27 cellular contexts compared by ENCODE assay signal in the genomic region with DNA sequence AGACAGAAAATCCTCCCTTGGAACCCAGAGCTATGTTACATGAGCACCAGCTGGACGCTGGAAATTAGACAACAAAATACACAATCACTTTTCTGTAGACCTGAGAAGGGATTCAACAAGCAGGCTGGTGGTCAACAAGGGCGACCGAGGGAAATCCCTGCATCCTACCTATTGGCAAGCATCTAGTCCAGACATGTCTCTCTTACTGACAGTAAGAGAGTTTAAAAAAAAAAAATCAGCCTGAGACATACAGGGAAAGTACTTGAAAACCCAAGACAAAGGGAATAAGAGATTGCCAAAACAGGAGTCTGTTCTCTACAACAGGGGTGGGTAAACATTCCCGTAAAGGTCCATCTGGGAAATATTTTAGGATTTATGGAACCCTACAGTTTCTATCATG.
"Had no signal": no experiment of that assay in that cellular context is flagged by ENCODE, and none has a peak within 500 bp of the region (broad histone marks: within the 10 kb centered on the region; RNA-seq: fewer than 3 reads in every experiment).

No MANE protein-coding gene starts in this region.

- H3K27me3 ChIP-seq: gastrocnemius medialis, sigmoid colon, thyroid gland, upper lobe of right lung had no signal

- H3K4me1 ChIP-seq: gastrocnemius medialis, parathyroid adenoma, psoas muscle, sigmoid colon, upper lobe of right lung had no signal

- H2AFZ ChIP-seq: parathyroid adenoma had no signal

- H3K36me3 Mint-ChIP-seq: activated naive CD4-positive, alpha-beta T cell treated with anti-CD3 and anti-CD28 coated beads, Interleukin-2, amount 50 U/mL, for 72 hours; naive thymus-derived CD8-positive, alpha-beta T cell; stimulated activated memory B cell treated with anti-CD40 and anti-IgM and Interleukin-4, amounts not matched to agents 10 μg/mL and 1 μg/mL and 100 μg/mL, for 72 hours had no signal

- H3K4me3 ChIP-seq: gastrocnemius medialis, psoas muscle, sigmoid colon, thyroid gland, upper lobe of right lung had no signal

- H3K9me3 Mint-ChIP-seq: activated B cell treated with CpG ODN at 0.5 μM for 24 hours; neural crest cell; stimulated activated naive CD8-positive, alpha-beta T cell treated with anti-CD3 and anti-CD28 coated beads, Interleukin-15, amount 100 ng/mL, for 72 hours had no signal

- H3K36me3 ChIP-seq: gastrocnemius medialis, sigmoid colon, thyroid gland, upper lobe of right lung had no signal

- H3K27ac Mint-ChIP-seq: activated B cell treated with CpG ODN at 0.5 μM for 24 hours; activated naive CD4-positive, alpha-beta T cell treated with anti-CD3 and anti-CD28 coated beads, Interleukin-2, amount 50 U/mL, for 72 hours; activated T-cell treated with anti-CD3 and anti-CD28 coated beads, Interleukin-2, amount 50 U/mL, for 72 hours; naive thymus-derived CD8-positive, alpha-beta T cell; stimulated activated memory B cell treated with anti-CD40 and anti-IgM and Interleukin-4, amounts not matched to agents 10 μg/mL and 1 μg/mL and 100 μg/mL, for 72 hours; stimulated activated naive CD8-positive, alpha-beta T cell treated with anti-CD3 and anti-CD28 coated beads, Interleukin-15, amount 100 ng/mL, for 72 hours had no signal

- H3K9ac ChIP-seq: parathyroid adenoma had no signal

- H3K4me3 Mint-ChIP-seq: activated B cell treated with CpG ODN at 0.5 μM for 24 hours; activated T-cell treated with anti-CD3 and anti-CD28 coated beads, Interleukin-2, amount 50 U/mL, for 72 hours; naive thymus-derived CD8-positive, alpha-beta T cell; neural crest cell; stimulated activated memory B cell treated with anti-CD40 and anti-IgM and Interleukin-4, amounts not matched to agents 10 μg/mL and 1 μg/mL and 100 μg/mL, for 72 hours; stimulated activated naive CD8-positive, alpha-beta T cell treated with anti-CD3 and anti-CD28 coated beads, Interleukin-15, amount 100 ng/mL, for 72 hours had no signal

- H3K9me3 ChIP-seq: gastrocnemius medialis, psoas muscle, sigmoid colon, thyroid gland, upper lobe of right lung had no signal

- H3K27me3 Mint-ChIP-seq: activated B cell treated with CpG ODN at 0.5 μM for 24 hours had no signal

- H3K4me1 Mint-ChIP-seq: activated B cell treated with CpG ODN at 0.5 μM for 24 hours; stimulated activated memory B cell treated with anti-CD40 and anti-IgM and Interleukin-4, amounts not matched to agents 10 μg/mL and 1 μg/mL and 100 μg/mL, for 72 hours; stimulated activated naive CD8-positive, alpha-beta T cell treated with anti-CD3 and anti-CD28 coated beads, Interleukin-15, amount 100 ng/mL, for 72 hours had no signal

- ATAC-seq: activated naive CD4-positive, alpha-beta T cell treated with anti-CD3 and anti-CD28 coated beads, Interleukin-2, amount 50 U/mL, for 72 hours; activated T-cell treated with anti-CD3 and anti-CD28 coated beads, Interleukin-2, amount 50 U/mL, for 72 hours; gastrocnemius medialis; left colon; naive thymus-derived CD8-positive, alpha-beta T cell; psoas muscle; stimulated activated memory B cell treated with anti-CD40 and anti-IgM and Interleukin-4, amounts not matched to agents 10 μg/mL and 1 μg/mL and 100 μg/mL, for 72 hours; stimulated activated naive CD8-positive, alpha-beta T cell treated with anti-CD3 and anti-CD28 coated beads, Interleukin-15, amount 100 ng/mL, for 72 hours; upper lobe of right lung had no signal

- H3K79me2 ChIP-seq: parathyroid adenoma had no signal

- H3K27ac ChIP-seq: gastrocnemius medialis, parathyroid adenoma, psoas muscle, sigmoid colon, thyroid gland, upper lobe of right lung had no signal

- DNase-seq: activated B cell treated with CpG ODN at 0.5 μM for 24 hours; activated naive CD4-positive, alpha-beta T cell; activated T-cell treated with anti-CD3 and anti-CD28 coated beads for 4 hours; activated T-cell treated with anti-CD3 and anti-CD28 coated beads, Interleukin-2, amount 50 U/mL, for 72 hours; dermis blood vessel endothelial cell; effector CD4-positive, alpha-beta T cell; gastrocnemius medialis; glutamatergic neuron; kidney; left colon; midbrain; naive thymus-derived CD8-positive, alpha-beta T cell; occipital lobe; psoas muscle; sigmoid colon; small intestine; stimulated activated CD4-positive, alpha-beta T cell treated with anti-CD3 and anti-CD28 coated beads, Interleukin-1b, Interleukin-23, amount 100 ng/mL, for 48 hours; stimulated activated CD4-positive, alpha-beta T cell treated with anti-CD3 and anti-CD28 coated beads, Interleukin-4, amount 100 ng/mL, for 4 hours; stimulated activated CD8-positive, alpha-beta memory T cell treated with anti-CD3 and anti-CD28 coated beads, Interleukin-4, amount 100 ng/mL, for 48 hours; stimulated activated naive CD8-positive, alpha-beta T cell treated with anti-CD3 and anti-CD28 coated beads, Interleukin-15, amount 100 ng/mL, for 72 hours; substantia nigra; upper lobe of right lung had no signal
